In the genomic region with DNA sequence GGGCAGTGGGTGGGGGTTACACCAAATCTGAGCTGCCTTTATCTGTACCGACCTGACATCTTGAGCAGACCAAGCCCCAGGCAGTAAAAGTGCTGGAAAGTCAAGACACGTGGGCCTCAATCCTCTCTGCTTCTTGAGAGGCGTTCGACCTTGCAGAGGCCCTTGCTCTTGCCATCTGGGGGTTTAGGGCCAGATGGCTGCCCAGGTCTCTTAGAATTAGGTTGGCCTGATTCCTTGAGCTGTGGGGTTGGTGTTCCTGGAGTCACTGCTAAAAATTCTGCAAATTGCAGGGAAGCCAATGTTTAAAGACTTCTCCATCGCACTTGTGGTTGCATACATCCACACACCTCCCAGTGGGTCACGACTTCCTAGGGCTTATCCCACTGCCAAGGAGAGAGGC, we compare ENCODE assay signal across 9 cellular contexts.
"Had no signal": no experiment of that assay in that cellular context is flagged by ENCODE, and none has a peak within 500 bp of the region (broad histone marks: within the 10 kb centered on the region; RNA-seq: fewer than 3 reads in every experiment).

No MANE protein-coding gene starts in this region.

- H3K4me3 ChIP-seq: GM23248, HAP-1, K562 had no signal

- H3K9me3 ChIP-seq: HAP-1 had no signal

- H3K36me3 ChIP-seq: HAP-1 had no signal

- DNase-seq: GM23248, GOT3, H7, HFFc6, IMR-90, KG1 had no signal

- H3K9ac ChIP-seq: GM23248 had no signal

- H3K4me1 ChIP-seq: HAP-1 had no signal

- H3K27ac ChIP-seq: GM23248, HL-60 had no signal
